In genomic region chr7:139716156-139716942, GRCh38 we compare ENCODE assay signal across 14 cellular contexts.
"Had no signal": no experiment of that assay in that cellular context is flagged by ENCODE, and none has a peak within 500 bp of the region (broad histone marks: within the 10 kb centered on the region; RNA-seq: fewer than 3 reads in every experiment).

No MANE protein-coding gene starts in this region.

- H3K4me3 Mint-ChIP-seq: activated naive CD4-positive, alpha-beta T cell treated with anti-CD3 and anti-CD28 coated beads for 36 hours; natural killer cell treated with Interleukin-12 subunit alpha and Interleukin-12 subunit beta and Interleukin-15 and Interleukin-18, amount 100 ng/mL, for 72 hours had no signal

- ATAC-seq: activated CD4-positive, CD25-positive, alpha-beta regulatory T cell treated with anti-CD3 and anti-CD28 coated beads, Interleukin-2, amount 50 U/mL, for 24 hours; natural killer cell treated with Interleukin-12 subunit alpha and Interleukin-12 subunit beta and Interleukin-15 and Interleukin-18, amount 100 ng/mL, for 72 hours had no signal

- H3K27me3 Mint-ChIP-seq: natural killer cell treated with Interleukin-12 subunit alpha and Interleukin-12 subunit beta and Interleukin-15 and Interleukin-18, amount 100 ng/mL, for 72 hours had no signal

- H3K4me3 ChIP-seq: ascending aorta, esophagus muscularis mucosa, left ventricle myocardium inferior, sigmoid colon, spleen had no signal

- H3K27me3 ChIP-seq: ascending aorta, esophagus muscularis mucosa, sigmoid colon, spleen had no signal

- H3K27ac Mint-ChIP-seq: activated naive CD4-positive, alpha-beta T cell treated with anti-CD3 and anti-CD28 coated beads for 36 hours had no signal

- H3K9me3 Mint-ChIP-seq: activated naive CD4-positive, alpha-beta T cell treated with anti-CD3 and anti-CD28 coated beads for 36 hours; natural killer cell treated with Interleukin-12 subunit alpha and Interleukin-12 subunit beta and Interleukin-15 and Interleukin-18, amount 100 ng/mL, for 72 hours had no signal

- H3K27ac ChIP-seq: ascending aorta, esophagus muscularis mucosa, sigmoid colon had no signal

- DNase-seq: activated CD4-positive, alpha-beta T cell treated with anti-CD3 and anti-CD28 coated beads, Interleukin-2, amount 50 U/mL, for 1 hour; activated CD8-positive, alpha-beta memory T cell treated with anti-CD3 and anti-CD28 coated beads for 24 hours; activated naive CD4-positive, alpha-beta T cell treated with anti-CD3 and anti-CD28 coated beads for 36 hours; hippocampal formation; kidney; left ventricle myocardium inferior; sigmoid colon; spleen; stimulated activated CD4-positive, alpha-beta T cell treated with anti-CD3 and anti-CD28 coated beads, Interleukin-1b, Interleukin-23, amount 100 ng/mL, for 48 hours; T-helper 9 cell had no signal
